Comparison of ENCODE assay signal across 27 cellular contexts in genomic region chr6:141401851-141402250, GRCh38.
DNase-seq lines count a peak whose midpoint lies in the region; ATAC-seq, FAIRE-seq and TF ChIP-seq lines count a peak whose summit lies in the region.
"Had no signal": no experiment of that assay in that cellular context is flagged by ENCODE, and none has a peak within 500 bp of the region (broad histone marks: within the 10 kb centered on the region; RNA-seq: fewer than 3 reads in every experiment).

No MANE protein-coding gene starts in this region.

- no peak for TF ChIP-seq POLR2A in suprapubic skin (IDR thresholded peaks at IDR 0.05)

- no peaks in the 10 kb centered on the region for H3K79me1 ChIP-seq in mesenchymal stem cell (replicated peaks; ENCODE audit: low read length, poor library complexity, severe bottlenecking)

- H3K14ac ChIP-seq in mesenchymal stem cell (ENCODE audit: low read length in 2 of 2) = no peak overlapping the region

- H3K9me3 ChIP-seq in heart right ventricle = peaks cover 0 to 4% (median 0%) of the 10 kb centered on the region in 11 donors
- H3K9me3 ChIP-seq in right cardiac atrium (ENCODE audit: control insufficient read depth, low read length) = no peaks in the 10 kb centered on the region
- H3K9me3 ChIP-seq in keratinocyte (ENCODE audit: control insufficient read depth, low read depth, low read length) = no peaks in the 10 kb centered on the region
- H3K9me3 ChIP-seq in suprapubic skin = no peaks in the 10 kb centered on the region
- H3K9me3 ChIP-seq in mesenchymal stem cell (ENCODE audit: control insufficient read depth, low read length) = no peaks in the 10 kb centered on the region
- H3K9me3 ChIP-seq: A549, left lung, upper lobe of left lung had no signal

- no peak overlapping the region for H2BK120ac ChIP-seq in mesenchymal stem cell (ENCODE audit: low read depth, low read length)

- FAIRE-seq in keratinocyte (lab: Jason Lieb, UNC) (peak; percentile 39), GM19239 (lab: Jason Lieb, UNC) (no peak)
- FAIRE-seq: A549, H1 had no signal

- H2AFZ ChIP-seq in keratinocyte (ENCODE audit: control insufficient read depth, low read length) (no peak overlapping the region), mesenchymal stem cell (ENCODE audit: low read depth, low read length) (no peak overlapping the region)

- 86 to 87% methylated on average over 3 of the region's 3 CpGs for WGBS in heart right ventricle, 2 donors
- WGBS in right cardiac atrium = 84% methylated on average over 3 of the region's 3 CpGs
- WGBS in suprapubic skin = 66% methylated on average over 3 of the region's 3 CpGs
- 99% methylated on average over 3 of the region's 3 CpGs for WGBS in mesenchymal stem cell

- H2AK5ac ChIP-seq in mesenchymal stem cell (ENCODE audit: low read length, severe bottlenecking) = no peak overlapping the region

- no peak overlapping the region for H3K9ac ChIP-seq in keratinocyte (ENCODE audit: control insufficient read depth, extremely low read depth, insufficient read depth, low read length)
- no peak overlapping the region for H3K9ac ChIP-seq in mesenchymal stem cell (ENCODE audit: low read length)
- H3K9ac ChIP-seq: KMS-11 had no signal

- no peak overlapping the region for H4K91ac ChIP-seq in mesenchymal stem cell (ENCODE audit: low read length)

- H3K27me3 ChIP-seq in heart right ventricle (no peaks in the 10 kb centered on the region), right cardiac atrium (ENCODE audit: control insufficient read depth, insufficient read depth) (no peaks in the 10 kb centered on the region), keratinocyte (ENCODE audit: control insufficient read depth, extremely low read depth, insufficient read depth, low read length) (no peaks in the 10 kb centered on the region), suprapubic skin (no peaks in the 10 kb centered on the region), mesenchymal stem cell (ENCODE audit: control insufficient read depth in 1 of 2, insufficient read depth in 1 of 2, low read length in 2 of 2) (no peaks in the 10 kb centered on the region)
- H3K27me3 ChIP-seq: left lung, spleen, upper lobe of left lung had no signal

- ATAC-seq in heart right ventricle = no peak
- ATAC-seq in right cardiac atrium = no peak
- ATAC-seq: A549; activated T-cell treated with anti-CD3 and anti-CD28 coated beads, Interleukin-2, amount 50 U/mL, for 4 hours; CD8-positive, alpha-beta T cell; left lung; naive thymus-derived CD4-positive, alpha-beta T cell had no signal

- H3K4me1 ChIP-seq in heart right ventricle (peaks cover 0 to 22% (median 8%) of the 10 kb centered on the region in 9 donors), right cardiac atrium (ENCODE audit: control insufficient read depth, insufficient read depth, low read length) (peaks cover 8% of the 10 kb centered on the region), keratinocyte (ENCODE audit: control insufficient read depth, extremely low read depth, insufficient read depth, low read length) (no peaks in the 10 kb centered on the region), suprapubic skin (peaks cover 17% of the 10 kb centered on the region), mesenchymal stem cell (ENCODE audit: control insufficient read depth, insufficient read depth, low read depth, low read length) (no peaks in the 10 kb centered on the region)
- H3K4me1 ChIP-seq: A549, left lung had no signal

- no peak overlapping the region for H3K4ac ChIP-seq in mesenchymal stem cell (ENCODE audit: low read depth in 1 of 2, low read length in 2 of 2)

- peak overlapping the region in 9 of 10 donors; percentile 49 to 85 (median 80) for H3K27ac ChIP-seq in heart right ventricle
- H3K27ac ChIP-seq in right cardiac atrium (ENCODE audit: low read length) = no peak overlapping the region
- no peak overlapping the region for H3K27ac ChIP-seq in keratinocyte (ENCODE audit: control insufficient read depth, insufficient read depth, low read length)
- H3K27ac ChIP-seq in suprapubic skin = peak overlapping the region; percentile 16
- H3K27ac ChIP-seq in mesenchymal stem cell (ENCODE audit: low read length, poor library complexity, severe bottlenecking) = no peak overlapping the region
- H3K27ac ChIP-seq: A549, KMS-11, left lung, PC-9, upper lobe of left lung had no signal

- H3K9me1 ChIP-seq in keratinocyte (ENCODE audit: control insufficient read depth, extremely low read depth, insufficient read depth, low read length) = no peaks in the 10 kb centered on the region

- no peak for TF ChIP-seq EP300 in suprapubic skin (IDR thresholded peaks at IDR 0.05)

- H3K4me3 ChIP-seq in heart right ventricle = no peak overlapping the region
- H3K4me3 ChIP-seq in right cardiac atrium (ENCODE audit: low read length) = no peak overlapping the region
- no peak overlapping the region for H3K4me3 ChIP-seq in keratinocyte (ENCODE audit: control insufficient read depth in 2 of 3, extremely low read depth in 1 of 3, insufficient read depth in 2 of 3, low read depth in 1 of 3, low read length in 3 of 3)
- H3K4me3 ChIP-seq in suprapubic skin = no peak overlapping the region
- no peak overlapping the region for H3K4me3 ChIP-seq in mesenchymal stem cell (ENCODE audit: insufficient read depth in 1 of 2, low read depth in 1 of 2, low read length in 2 of 2)
- H3K4me3 ChIP-seq: A549, left lung, PC-9, spleen, upper lobe of left lung had no signal

- DNase-seq in heart right ventricle (no peak), right cardiac atrium (no peak), NCI-H2196 treated with DMSO at 0.1 percent for 48 hours (lab: John Stamatoyannopoulos, UW; ENCODE audit: unreplicated experiment) (peak; percentile 11), keratinocyte (ENCODE audit: low read depth, low spot score) (no peak), suprapubic skin (ENCODE audit: low spot score in 2 of 2) (no peak), mesenchymal stem cell (no peak), T-helper 9 cell (no peak), GM19239 (ENCODE audit: insufficient read length, low spot score) (no peak)
- DNase-seq: activated CD4-positive, alpha-beta T cell treated with anti-CD3 and anti-CD28 coated beads, Interleukin-2, amount 10 ng/mL, durations not matched to agents 7 days and 5 days; activated T-cell treated with anti-CD3 and anti-CD28 coated beads, Interleukin-2, amount 50 U/mL, for 4 hours; CD8-positive, alpha-beta T cell; DMS153; effector CD4-positive, alpha-beta T cell; erythroblast; left lung; MV-4-11; naive thymus-derived CD4-positive, alpha-beta T cell; NCI-H1930; NCI-H345; PC-9; retina; SHP77; spleen; upper lobe of left lung had no signal

- dilution Hi-C loops in keratinocyte (cut with MboI; ENCODE audit: extremely low pct_ligation_motif_present, low sequenced_read_pairs) = no loop called here

- H3K4me2 ChIP-seq in keratinocyte (ENCODE audit: control insufficient read depth, extremely low read depth, insufficient read depth, low read depth, low read length) = no peak overlapping the region
- H3K4me2 ChIP-seq in mesenchymal stem cell (ENCODE audit: low read length, poor library complexity, severe bottlenecking) = no peak overlapping the region
- H3K4me2 ChIP-seq: A549, KMS-11, PC-9 had no signal

- H3K79me2 ChIP-seq in keratinocyte (ENCODE audit: control insufficient read depth, insufficient read depth, low read length) = no peaks in the 10 kb centered on the region

- no peak overlapping the region for H4K8ac ChIP-seq in mesenchymal stem cell (ENCODE audit: low read length)

- H2BK15ac ChIP-seq in mesenchymal stem cell (ENCODE audit: low read depth, poor library complexity, severe bottlenecking) = no peak overlapping the region

- H3K23ac ChIP-seq in mesenchymal stem cell (ENCODE audit: low read length in 2 of 2) = no peak overlapping the region

- intact Hi-C loops in heart right ventricle (cut with DNase I) = loop anchor here in 3 of 10 donors (2.0 to 10.0 kb wide), 5 partner anchors 41 to 627 kb away; no protein-coding TSS in a partner anchor
- intact Hi-C loops in right cardiac atrium (cut with DNase I) = no loop called here

- no peak for TF ChIP-seq CTCF in heart right ventricle (IDR thresholded peaks at IDR 0.05)
- TF ChIP-seq CTCF in keratinocyte (optimal IDR thresholded peaks at IDR 0.05 in 1 of 3, IDR thresholded peaks at IDR 0.05 in 1 of 3, conservative IDR thresholded peaks at IDR 0.05 in 1 of 3; ENCODE audit: extremely low read depth in 1 of 3, insufficient read depth in 2 of 3, low read length in 3 of 3) = no peak
- TF ChIP-seq CTCF in suprapubic skin (IDR thresholded peaks at IDR 0.05) = no peak

- no peaks in the 10 kb centered on the region for H4K20me1 ChIP-seq in keratinocyte (ENCODE audit: control insufficient read depth, extremely low read depth, insufficient read depth, low read length)

- no peak overlapping the region for H2BK5ac ChIP-seq in mesenchymal stem cell (ENCODE audit: low read depth, low read length, poor library complexity, severe bottlenecking)

- H2BK12ac ChIP-seq in mesenchymal stem cell (ENCODE audit: low read length in 2 of 2) = no peak overlapping the region

- no peak overlapping the region for H3K18ac ChIP-seq in mesenchymal stem cell (ENCODE audit: low read depth in 1 of 2, low read length in 2 of 2)

- no peaks in the 10 kb centered on the region for H3K36me3 ChIP-seq in heart right ventricle
- no peaks in the 10 kb centered on the region for H3K36me3 ChIP-seq in keratinocyte (ENCODE audit: control insufficient read depth in 2 of 2, extremely low read depth in 1 of 2, insufficient read depth in 2 of 2, low read length in 2 of 2)
- no peaks in the 10 kb centered on the region for H3K36me3 ChIP-seq in suprapubic skin
- no peaks in the 10 kb centered on the region for H3K36me3 ChIP-seq in mesenchymal stem cell (ENCODE audit: control insufficient read depth in 1 of 2, insufficient read depth in 2 of 2, low read depth in 1 of 2, low read length in 2 of 2)
- H3K36me3 ChIP-seq: left lung, spleen, upper lobe of left lung had no signal

Comparison
In these comparisons a context has a peak if more than half of its experiments do, and no peak if none do; other contexts are left out.
1. H3K27ac ChIP-seq: peak in heart right ventricle (9 of 10) and suprapubic skin (single experiment); none in right cardiac atrium (single experiment), keratinocyte (single experiment) and mesenchymal stem cell (single experiment).